In the genomic region with DNA sequence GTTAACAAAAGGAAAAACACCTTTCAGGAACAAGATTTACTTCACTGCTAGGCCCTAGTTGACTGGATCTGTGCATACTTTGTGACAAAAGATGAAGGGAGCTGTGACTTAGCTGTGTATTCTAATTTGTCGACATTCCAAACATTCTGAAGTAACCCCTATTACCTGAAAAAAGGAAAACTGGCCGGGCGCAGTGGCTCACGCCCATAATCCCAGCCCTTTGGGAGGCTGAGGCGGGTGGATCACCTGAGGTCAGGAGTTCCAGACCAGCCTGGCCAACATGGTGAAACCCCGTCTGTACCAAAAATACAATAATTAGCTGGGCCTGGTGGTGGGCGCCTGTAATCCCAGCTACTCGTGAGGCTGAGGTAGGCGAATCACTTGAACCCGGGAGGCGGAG, we compare ENCODE assay signal across 8 cellular contexts. TPM values are rescaled to one million over a fixed set of nuclear protein-coding genes. Genes with fewer than 3 reads are reported as not detected.
A peak's percentile ranks its signal among the peaks of the same experiment; 100 is the strongest.
DNase-seq lines count a peak whose midpoint lies in the region; ATAC-seq and TF ChIP-seq lines count a peak whose summit lies in the region.
"Not testable (repeated sequence)": the region's sequence is repeated elsewhere in the genome, so short reads cannot be mapped to it uniquely, and the experiment has no call there.

No MANE protein-coding gene starts in this region.

- H2AFZ ChIP-seq in ACC112 (ENCODE audit: low read length, unreplicated experiment); GM23248: not testable (repeated sequence)

- H3K36me3 Mint-ChIP-seq in activated T-helper 17 cell treated with anti-CD3 and anti-CD28 coated beads, Interleukin-2, amount 50 U/mL, for 72 hours (ENCODE audit: low read depth) = peaks cover 43% of the 10 kb centered on the region
- H3K36me3 Mint-ChIP-seq in naive thymus-derived CD4-positive, alpha-beta T cell = peaks cover 0 to 19% (median 7%) of the 10 kb centered on the region in 5 donors

- H3K4me1 Mint-ChIP-seq in activated T-helper 17 cell treated with anti-CD3 and anti-CD28 coated beads, Interleukin-2, amount 50 U/mL, for 72 hours = peaks cover 26% of the 10 kb centered on the region
- peaks cover 24 to 42% (median 31%) of the 10 kb centered on the region in 7 donors for H3K4me1 Mint-ChIP-seq in naive thymus-derived CD4-positive, alpha-beta T cell

- H3K9me2 ChIP-seq in GM23248 (ENCODE audit: insufficient read depth) = not testable (repeated sequence)

- H3K4me1 ChIP-seq in ACC112 (ENCODE audit: control insufficient read depth, insufficient read depth, low read length, unreplicated experiment) = peaks cover 28% of the 10 kb centered on the region
- H3K4me1 ChIP-seq in GM23248 (ENCODE audit: insufficient read depth) = peaks cover 51% of the 10 kb centered on the region
- H3K4me1 ChIP-seq in Panc1 (ENCODE audit: control insufficient read depth, insufficient read depth, low read length) = peaks cover 35% of the 10 kb centered on the region
- not testable (repeated sequence) for H3K4me1 ChIP-seq in colonic mucosa
- peaks cover 0 to 27% of the 10 kb centered on the region in 2 donors for H3K4me1 ChIP-seq in right atrium auricular region
- peaks cover 24 to 25% of the 10 kb centered on the region in 2 donors for H3K4me1 ChIP-seq in naive thymus-derived CD4-positive, alpha-beta T cell (ENCODE audit: control insufficient read depth in 2 of 2, insufficient read depth in 2 of 2, low read length in 2 of 2)

- H3K4me3 Mint-ChIP-seq in activated T-helper 17 cell treated with anti-CD3 and anti-CD28 coated beads, Interleukin-2, amount 50 U/mL, for 72 hours = peak overlapping the region; percentile 96
- peak overlapping the region; percentile 96 to 100 (median 98) for H3K4me3 Mint-ChIP-seq in naive thymus-derived CD4-positive, alpha-beta T cell

- not testable (repeated sequence) for H3K36me3 ChIP-seq in ACC112 (ENCODE audit: insufficient read depth, low read length); GM23248 (ENCODE audit: low read depth); Panc1 (ENCODE audit: control insufficient read depth, insufficient read depth, low read length); colonic mucosa; right atrium auricular region; naive thymus-derived CD4-positive, alpha-beta T cell (ENCODE audit: control insufficient read depth in 2 of 3, insufficient read depth in 3 of 3, low read length in 3 of 3)

- not testable (repeated sequence) for TF ChIP-seq CTCF in Panc1 (IDR thresholded peaks at IDR 0.05); colonic mucosa (IDR thresholded peaks at IDR 0.05); right atrium auricular region (IDR thresholded peaks at IDR 0.05)

- peaks cover 39% of the 10 kb centered on the region for H3F3A ChIP-seq in GM23248 (ENCODE audit: insufficient read depth)

- in situ Hi-C loops in GM23248 (cut with MboI) (loop anchor here (25.0 kb wide), 1 partner anchor 253 kb away; no protein-coding TSS in a partner anchor), Panc1 (cut with HindIII; ENCODE audit: low pct_unique_long_range_greater_than_20kb, low sequenced_read_pairs) (loop anchor here (25.0 kb wide), 1 partner anchor 128 kb away; no protein-coding TSS in a partner anchor)

- intact Hi-C loops in Panc1 (cut with micrococcal nuclease; ENCODE audit: unreplicated experiment) = loop anchor here (5.0 kb wide), 1 partner anchor 143 kb away; a partner anchor contains a TSS
- intact Hi-C loops in colonic mucosa (cut with DNase I) = loop anchor here (5.0 kb wide), 1 partner anchor 138 kb away; no protein-coding TSS in a partner anchor
- intact Hi-C loops in naive thymus-derived CD4-positive, alpha-beta T cell (cut with micrococcal nuclease) = loop anchor here (1.0 to 5.0 kb wide), 2 partner anchors 10 to 343 kb away; a partner anchor contains a TSS

- H3K9me3 Mint-ChIP-seq in activated T-helper 17 cell treated with anti-CD3 and anti-CD28 coated beads, Interleukin-2, amount 50 U/mL, for 72 hours; naive thymus-derived CD4-positive, alpha-beta T cell: not testable (repeated sequence)

- not testable (repeated sequence) for H3K9me3 ChIP-seq in GM23248 (ENCODE audit: low read depth); Panc1 (ENCODE audit: control insufficient read depth, insufficient read depth, low read depth, low read length); colonic mucosa; right atrium auricular region; naive thymus-derived CD4-positive, alpha-beta T cell (ENCODE audit: control insufficient read depth in 2 of 3, low read length in 3 of 3)

- BruUV-seq in Panc1 (replicated peaks; lab: Mats Ljungman, UMichigan) = not testable (repeated sequence)

- POLR2A ChIA-PET in Panc1 (lab: Charles Lee) = interaction anchor here (0.6 to 1.0 kb wide), 3 partner anchors 37 to 646 kb away, joined by 4 to 7 read pairs (median 4); no protein-coding TSS in a partner anchor
- POLR2A ChIA-PET in naive thymus-derived CD4-positive, alpha-beta T cell (lab: Charles Lee) = interaction anchor here (0.6 to 7.8 kb wide), 15 partner anchors 17 to 562 kb away, joined by 3 to 185 read pairs (median 6); no protein-coding TSS in a partner anchor

- not testable (repeated sequence) for ATAC-seq in Panc1; activated T-helper 17 cell treated with anti-CD3 and anti-CD28 coated beads, Interleukin-2, amount 50 U/mL, for 72 hours (replicated peaks); naive thymus-derived CD4-positive, alpha-beta T cell

- H3K9ac ChIP-seq in GM23248 = peak overlapping the region; percentile 97
- peak overlapping the region; percentile 27 to 92 for H3K9ac ChIP-seq in colonic mucosa (ENCODE audit: low read depth in 2 of 2, low read length in 2 of 2)

- H3K79me2 ChIP-seq in ACC112 (ENCODE audit: control insufficient read depth, insufficient read depth, low read length, unreplicated experiment) (peaks cover 67% of the 10 kb centered on the region), GM23248 (ENCODE audit: insufficient read depth) (peaks cover 68% of the 10 kb centered on the region)

- CTCF ChIA-PET in Panc1 (lab: Charles Lee) = interaction anchor here (1.0 to 2.5 kb wide), 2 partner anchors 94 to 115 kb away, joined by 5 to 16 read pairs; no protein-coding TSS in a partner anchor
- CTCF ChIA-PET in naive thymus-derived CD4-positive, alpha-beta T cell (lab: Charles Lee) = interaction anchor here (0.6 to 10.6 kb wide), 7 partner anchors 19 to 253 kb away, joined by 3 to 440 read pairs (median 5); no protein-coding TSS in a partner anchor

- peak overlapping the region; percentile 95 for H3K27ac Mint-ChIP-seq in activated T-helper 17 cell treated with anti-CD3 and anti-CD28 coated beads, Interleukin-2, amount 50 U/mL, for 72 hours
- H3K27ac Mint-ChIP-seq in naive thymus-derived CD4-positive, alpha-beta T cell = peak overlapping the region; percentile 89 to 100 (median 95)

- DNase-seq in GM23248 = peak; percentile 19
- not testable (repeated sequence) for DNase-seq in Panc1 (ENCODE audit: low read depth, low spot score); colonic mucosa; right atrium auricular region (ENCODE audit: low spot score); naive thymus-derived CD4-positive, alpha-beta T cell
- peak; percentile 24 for DNase-seq in stimulated activated CD4-positive, alpha-beta T cell treated with anti-CD3 and anti-CD28 coated beads, Interleukin-15, amount 100 ng/mL, for 24 hours

- H4K20me1 ChIP-seq in GM23248 (ENCODE audit: insufficient read depth) = not testable (repeated sequence)

- H3K4me3 ChIP-seq in ACC112 (ENCODE audit: low read depth, low read length) (peak overlapping the region; percentile 87), GM23248 (peak overlapping the region; percentile 98), Panc1 (ENCODE audit: low read depth in 2 of 2, low read length in 2 of 2) (peak overlapping the region; percentile 89), colonic mucosa (peak overlapping the region; percentile 92), right atrium auricular region (peak overlapping the region; percentile 89 to 91)
- peak overlapping the region; percentile 79 for H3K4me3 ChIP-seq in naive thymus-derived CD4-positive, alpha-beta T cell (ENCODE audit: low read length)

- not testable (repeated sequence) for H3K27me3 Mint-ChIP-seq in activated T-helper 17 cell treated with anti-CD3 and anti-CD28 coated beads, Interleukin-2, amount 50 U/mL, for 72 hours
- H3K27me3 Mint-ChIP-seq in naive thymus-derived CD4-positive, alpha-beta T cell = peaks cover 0 to 22% (median 6%) of the 10 kb centered on the region in 5 donors

- 86 to 92% methylated on average over 11 of the region's 11 CpGs for WGBS in GM23248 (ENCODE audit: low coverage in 1 of 2, low lambda C conversion rate in 2 of 2, missing lambda C conversion rate in 2 of 2), 2 experiments

- not testable (repeated sequence) for H3K27me3 ChIP-seq in ACC112 (ENCODE audit: insufficient read depth, low read length); GM23248 (replicated peaks; ENCODE audit: insufficient read depth); colonic mucosa; right atrium auricular region; naive thymus-derived CD4-positive, alpha-beta T cell (ENCODE audit: control insufficient read depth in 2 of 2, insufficient read depth in 2 of 2, low read length in 2 of 2)
- peaks cover 19% of the 10 kb centered on the region for H3K27me3 ChIP-seq in Panc1 (ENCODE audit: control insufficient read depth, insufficient read depth, low read length)

- H3K27ac ChIP-seq in ACC112 (ENCODE audit: low read depth, low read length) (peak overlapping the region; percentile 70), GM23248 (peak overlapping the region; percentile 91), Panc1 (ENCODE audit: low read length) (peak overlapping the region; percentile 90), colonic mucosa (peak overlapping the region; percentile 94), right atrium auricular region (peak overlapping the region; percentile 93 to 97)
- H3K27ac ChIP-seq in naive thymus-derived CD4-positive, alpha-beta T cell (ENCODE audit: low read depth, low read length) = peak overlapping the region; percentile 96

- H3K4me2 ChIP-seq in GM23248 (ENCODE audit: unreplicated experiment) = peak overlapping the region; percentile 86

RNA-seq across cellular contexts. Expression of a gene that starts 1.8 kb away (rescaled TPM):
- 132 and 137 TPM in 2 replicates for total RNA-seq in GM23248 (2014; rRNA removed; shearing (Covaris generic))
- polyA plus RNA-seq in GM23248 (2016; fragmentation: Nextera tagmentation; extraction: Ambion mirVana) = 102 TPM in 2 replicates
- total RNA-seq in Panc1 (2021; ENCODE audit: unreplicated experiment) (21.3 TPM), colonic mucosa (10 to 100 TPM; 16.0 to 30.6 TPM), right atrium auricular region (10 to 100 TPM; 15.6 to 25.9 TPM)
- polyA plus RNA-seq in Panc1 (2012; ENCODE audit: insufficient read length) = 10.2 TPM
- 10 to 100 TPM; 47.6 to 71.7 TPM for total RNA-seq in activated T-helper 17 cell treated with anti-CD3 and anti-CD28 coated beads, Interleukin-2, amount 50 U/mL, for 72 hours
- total RNA-seq in naive thymus-derived CD4-positive, alpha-beta T cell = 100 to 1,000 TPM in 2 of 5 experiments, 10 to 100 TPM in 3; 71.3 to 132 (median 95.8) TPM
- 100 to 1,000 TPM; 199 to 292 TPM for polyA plus RNA-seq in naive thymus-derived CD4-positive, alpha-beta T cell
